In genomic region chr13:112893570-112894422, GRCh38 we compare ENCODE assay signal across 7 cellular contexts.
A peak's percentile ranks its signal among the peaks of the same experiment; 100 is the strongest.
DNase-seq lines count a peak whose midpoint lies in the region; TF ChIP-seq lines count a peak whose summit lies in the region.

No MANE protein-coding gene starts in this region.

- H3K36me3 ChIP-seq in GM23248 (ENCODE audit: low read depth) (no peaks in the 10 kb centered on the region), brain microvascular endothelial cell (replicated peaks) (no peaks in the 10 kb centered on the region), stomach (no peaks in the 10 kb centered on the region)

- no peaks in the 10 kb centered on the region for H4K20me1 ChIP-seq in GM23248 (ENCODE audit: insufficient read depth)

- peak; percentile 27 for TF ChIP-seq CTCF in GM10266 (IDR thresholded peaks at IDR 0.05; ENCODE audit: control insufficient read depth, insufficient read depth, low read depth, missing control alignments)
- TF ChIP-seq CTCF in brain microvascular endothelial cell (IDR thresholded peaks at IDR 0.05; ENCODE audit: low read depth, low read length, missing control alignments): no peak
- no peak for TF ChIP-seq CTCF in stomach (IDR thresholded peaks at IDR 0.05)

- H3K27ac ChIP-seq in GM23248 (no peak overlapping the region), brain microvascular endothelial cell (no peak overlapping the region), stomach (peak overlapping the region; percentile 70 to 83 (median 74))

- no peak overlapping the region for H3K9ac ChIP-seq in GM23248

- H3K9me2 ChIP-seq in GM23248 (ENCODE audit: insufficient read depth): no peaks in the 10 kb centered on the region

- TF ChIP-seq POLR2A in stomach (IDR thresholded peaks at IDR 0.05): no peak

- H3K79me2 ChIP-seq in GM23248 (ENCODE audit: insufficient read depth): no peaks in the 10 kb centered on the region

- no peaks in the 10 kb centered on the region for H3F3A ChIP-seq in GM23248 (ENCODE audit: insufficient read depth)

- peaks cover 49% of the 10 kb centered on the region for H3K27me3 ChIP-seq in GM23248 (replicated peaks; ENCODE audit: insufficient read depth)
- peaks cover 47% of the 10 kb centered on the region for H3K27me3 ChIP-seq in brain microvascular endothelial cell (replicated peaks)
- peaks cover 0 to 47% (median 28%) of the 10 kb centered on the region in 3 donors for H3K27me3 ChIP-seq in stomach

- TF ChIP-seq EP300 in stomach (IDR thresholded peaks at IDR 0.05): no peak

- in situ Hi-C loops in GM23248 (cut with MboI) (no loop called here), brain microvascular endothelial cell (cut with HindIII; ENCODE audit: low pct_ligation_motif_present, low sequenced_read_pairs) (no loop called here)

- H3K4me2 ChIP-seq in GM23248 (ENCODE audit: unreplicated experiment): no peak overlapping the region

- H3K4me1 ChIP-seq in GM23248 (ENCODE audit: insufficient read depth): no peaks in the 10 kb centered on the region
- H3K4me1 ChIP-seq in stomach: peaks cover 29 to 38% (median 33%) of the 10 kb centered on the region in 4 donors

- 5 to 10% methylated on average over 19 to 44 of the region's 51 CpGs for WGBS in GM23248 (ENCODE audit: low coverage in 1 of 2, low lambda C conversion rate in 2 of 2, missing lambda C conversion rate in 2 of 2), 2 experiments
- WGBS in stomach, 5 donors: 3 to 23% (median 10%) methylated on average over 7 to 39 of the region's 51 CpGs

- H2AFZ ChIP-seq in GM23248: no peak overlapping the region

- H3K9me3 ChIP-seq in GM23248 (ENCODE audit: low read depth): no peaks in the 10 kb centered on the region
- no peaks in the 10 kb centered on the region for H3K9me3 ChIP-seq in stomach

- intact Hi-C loops in stomach (cut with DNase I; ENCODE audit: low total_unique reads): no loop called here

- no peak overlapping the region for H3K4me3 ChIP-seq in GM23248
- no peak overlapping the region for H3K4me3 ChIP-seq in brain microvascular endothelial cell (ENCODE audit: low read depth, low read length)
- peak overlapping the region; percentile 58 to 62 (median 59) for H3K4me3 ChIP-seq in stomach

- DNase-seq in GM10266 (ENCODE audit: extremely low spot score): peak; percentile 89
- peak; percentile 33 for DNase-seq in GM23248
- DNase-seq in NCI-H345 (lab: John Stamatoyannopoulos, UW): peak; percentile 85
- peak; percentile 5 for DNase-seq in brain microvascular endothelial cell
- DNase-seq in kidney tubule cell (ENCODE audit: low spot score): peak; percentile 80
- DNase-seq in stomach: peak; percentile 69
- no peak for DNase-seq in midbrain (lab: John Stamatoyannopoulos, UW)

Comparison
In these comparisons a context has a peak if more than half of its experiments do, and no peak if none do; other contexts are left out.
1. H3K27ac ChIP-seq: peak in stomach (5 of 5); none in GM23248 (single experiment) and brain microvascular endothelial cell (single experiment).
2. H3K4me3 ChIP-seq: peak in stomach (4 of 4); none in GM23248 (single experiment) and brain microvascular endothelial cell (single experiment).